ENCODE assay signal across 8 cellular contexts in the genomic region with DNA sequence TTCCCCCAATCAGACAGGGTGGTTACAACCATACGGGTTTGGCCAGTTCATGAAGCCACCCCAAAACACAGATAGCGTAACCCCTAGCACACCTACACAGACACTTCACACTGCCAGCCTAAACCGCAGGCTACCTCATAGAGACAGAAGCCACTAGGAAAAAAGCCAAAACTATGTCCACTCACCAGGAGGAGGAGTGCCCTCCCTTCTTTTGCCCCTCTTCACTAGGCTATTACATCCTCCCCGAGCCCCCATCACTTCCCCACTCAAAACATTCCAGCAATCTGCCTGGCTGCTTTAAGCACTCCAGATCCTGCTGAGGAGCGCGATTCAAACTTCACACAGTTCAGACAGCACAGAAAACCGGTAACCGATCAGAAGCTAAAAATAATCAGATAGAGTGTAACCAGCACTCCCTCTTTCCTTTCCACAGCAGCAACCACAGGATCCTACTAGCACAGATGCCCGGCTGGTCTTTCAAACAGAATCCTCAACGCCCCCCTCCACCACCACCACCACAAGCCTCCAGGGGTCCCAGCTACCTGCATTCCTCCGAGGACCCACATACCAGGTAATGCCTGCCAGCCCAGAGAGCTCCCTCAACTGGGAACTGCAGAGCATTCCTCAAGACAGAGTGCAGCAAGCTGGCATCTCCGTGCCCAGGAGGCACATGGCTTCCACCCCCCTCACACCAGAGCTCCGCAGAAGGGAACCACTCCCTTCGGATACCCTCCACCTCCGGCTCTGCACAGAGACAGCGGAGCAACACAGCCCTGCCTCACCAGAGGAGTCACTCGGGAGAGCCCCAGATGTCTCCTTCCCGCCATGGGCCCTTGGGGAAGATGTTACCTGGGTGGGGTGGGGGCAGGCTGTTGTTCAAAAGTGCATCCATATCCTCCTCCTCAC. TPM values are rescaled to one million over a fixed set of nuclear protein-coding genes. Genes with fewer than 3 reads are reported as not detected.
A peak's percentile ranks its signal among the peaks of the same experiment; 100 is the strongest.
DNase-seq lines count a peak whose midpoint lies in the region; ATAC-seq and TF ChIP-seq lines count a peak whose summit lies in the region.

No MANE protein-coding gene starts in this region.

- H3K4me3 Mint-ChIP-seq in activated CD8-positive, alpha-beta memory T cell treated with anti-CD3 and anti-CD28 coated beads, Interleukin-2, amount 10 ng/mL, durations not matched to agents 7 days and 5 days, result no peak overlapping the region

- peaks cover 44% of the 10 kb centered on the region for H3K4me1 Mint-ChIP-seq in activated CD8-positive, alpha-beta memory T cell treated with anti-CD3 and anti-CD28 coated beads, Interleukin-2, amount 10 ng/mL, durations not matched to agents 7 days and 5 days

- H3K36me3 ChIP-seq in lower lobe of right lung (peaks cover 23% of the 10 kb centered on the region), thoracic aorta (peaks cover 16% of the 10 kb centered on the region)

- ATAC-seq in activated CD8-positive, alpha-beta memory T cell treated with anti-CD3 and anti-CD28 coated beads, Interleukin-2, amount 10 ng/mL, durations not matched to agents 7 days and 5 days, result peak; percentile 14
- ATAC-seq in lower lobe of right lung (peak; percentile 0 to 2), thoracic aorta (ENCODE audit: insufficient number of reproducible peaks, low FRiP score, low read depth) (no peak)

- no peaks in the 10 kb centered on the region for H3K27me3 Mint-ChIP-seq in activated CD8-positive, alpha-beta memory T cell treated with anti-CD3 and anti-CD28 coated beads, Interleukin-2, amount 10 ng/mL, durations not matched to agents 7 days and 5 days

- CTCF ChIA-PET in activated CD8-positive, alpha-beta memory T cell treated with anti-CD3 and anti-CD28 coated beads, Interleukin-2, amount 10 ng/mL, durations not matched to agents 7 days and 5 days (lab: Charles Lee), result interaction anchor here (0.6 to 2.8 kb wide), 14 partner anchors 13 to 263 kb away, joined by 3 to 12 read pairs (median 4); a partner anchor contains a TSS

- H3K27ac Mint-ChIP-seq in activated CD8-positive, alpha-beta memory T cell treated with anti-CD3 and anti-CD28 coated beads, Interleukin-2, amount 10 ng/mL, durations not matched to agents 7 days and 5 days, result peak overlapping the region; percentile 86

- H3K27me3 ChIP-seq in lower lobe of right lung (ENCODE audit: low read depth) (no peaks in the 10 kb centered on the region), thoracic aorta (replicated peaks; ENCODE audit: insufficient read depth) (no peaks in the 10 kb centered on the region)

- H3K9me3 ChIP-seq in lower lobe of right lung (no peaks in the 10 kb centered on the region), thoracic aorta (no peaks in the 10 kb centered on the region)

- H3K9me3 Mint-ChIP-seq in activated CD8-positive, alpha-beta memory T cell treated with anti-CD3 and anti-CD28 coated beads, Interleukin-2, amount 10 ng/mL, durations not matched to agents 7 days and 5 days (ENCODE audit: low read depth), result no peaks in the 10 kb centered on the region

- intact Hi-C loops in lower lobe of right lung (cut with DNase I), result no loop called here

- H3K4me3 ChIP-seq in lower lobe of right lung (peak overlapping the region; percentile 90), thoracic aorta (peak overlapping the region; percentile 92)

- no peak for TF ChIP-seq CTCF in lower lobe of right lung (IDR thresholded peaks at IDR 0.05)
- no peak for TF ChIP-seq CTCF in thoracic aorta (IDR thresholded peaks at IDR 0.05)

- DNase-seq in activated CD8-positive, alpha-beta memory T cell treated with anti-CD3 and anti-CD28 coated beads, Interleukin-2, amount 10 ng/mL, durations not matched to agents 7 days and 5 days, result peak; percentile 67
- DNase-seq in activated CD8-positive, alpha-beta memory T cell treated with anti-CD3 and anti-CD28 coated beads, Interleukin-2, amount 50 U/mL, for 48 hours, result no peak
- DNase-seq in T-helper 22 cell (ENCODE audit: low read depth) (peak; percentile 43), dermis blood vessel endothelial cell (peak; percentile 20), lower lobe of right lung (no peak), thoracic aorta (ENCODE audit: low spot score) (no peak), GDM1 (lab: John Stamatoyannopoulos, UW) (no peak), DMS153 treated with DMSO at 0.1 percent for 48 hours (lab: John Stamatoyannopoulos, UW; ENCODE audit: unreplicated experiment) (no peak)

- H3K27ac ChIP-seq in lower lobe of right lung (peak overlapping the region; percentile 96), thoracic aorta (peak overlapping the region; percentile 91 to 93)

- H3K4me1 ChIP-seq in lower lobe of right lung, result peaks cover 36% of the 10 kb centered on the region
- peaks cover 28 to 41% of the 10 kb centered on the region in 2 donors for H3K4me1 ChIP-seq in thoracic aorta (ENCODE audit: control insufficient read depth in 1 of 2, low read depth in 2 of 2)

- H3K36me3 Mint-ChIP-seq in activated CD8-positive, alpha-beta memory T cell treated with anti-CD3 and anti-CD28 coated beads, Interleukin-2, amount 10 ng/mL, durations not matched to agents 7 days and 5 days, result peaks cover 45% of the 10 kb centered on the region

RNA-seq across cellular contexts. Expression of a gene that starts 1.5 kb away (rescaled TPM):
- 100 to 1,000 TPM; 288 to 320 TPM for total RNA-seq in activated CD8-positive, alpha-beta memory T cell treated with anti-CD3 and anti-CD28 coated beads, Interleukin-2, amount 10 ng/mL, durations not matched to agents 7 days and 5 days
- total RNA-seq in dermis blood vessel endothelial cell (213 and 302 TPM in 2 replicates), lower lobe of right lung (169 TPM), thoracic aorta (100 to 1,000 TPM; 193 to 205 TPM)

RNA-seq across cellular contexts. Expression of a gene that starts 30.1 kb away (rescaled TPM):
- total RNA-seq in activated CD8-positive, alpha-beta memory T cell treated with anti-CD3 and anti-CD28 coated beads, Interleukin-2, amount 10 ng/mL, durations not matched to agents 7 days and 5 days, result 10 to 100 TPM; 15.8 to 18.5 TPM
- not detected in 2 replicates for total RNA-seq in dermis blood vessel endothelial cell
- 3.8 TPM for total RNA-seq in lower lobe of right lung
- 1 to 10 TPM; 4.8 to 6.8 TPM for total RNA-seq in thoracic aorta

RNA-seq across cellular contexts. Expression of a gene that starts 37.6 kb away (rescaled TPM):
- 100 to 1,000 TPM in 1 of 2 experiments, 10 to 100 TPM in 1; 76.7 to 117 TPM for total RNA-seq in activated CD8-positive, alpha-beta memory T cell treated with anti-CD3 and anti-CD28 coated beads, Interleukin-2, amount 10 ng/mL, durations not matched to agents 7 days and 5 days
- total RNA-seq in dermis blood vessel endothelial cell (15.5 and 19.3 TPM in 2 replicates), lower lobe of right lung (30.2 TPM), thoracic aorta (10 to 100 TPM; 41.2 to 83.0 TPM)

RNA-seq across cellular contexts. Expression of a gene that starts 41.6 kb away (rescaled TPM):
- total RNA-seq in activated CD8-positive, alpha-beta memory T cell treated with anti-CD3 and anti-CD28 coated beads, Interleukin-2, amount 10 ng/mL, durations not matched to agents 7 days and 5 days, result 1 to 10 TPM; 1.1 to 2.0 TPM
- total RNA-seq in dermis blood vessel endothelial cell, result 0.42 and 1.5 TPM in 2 replicates
- total RNA-seq in lower lobe of right lung, result 7.2 TPM
- 1 to 10 TPM; 5.1 to 9.1 TPM for total RNA-seq in thoracic aorta

RNA-seq across cellular contexts. Expression of a gene that starts 49.8 kb away (rescaled TPM):
- 10 to 100 TPM; 29.3 to 30.0 TPM for total RNA-seq in activated CD8-positive, alpha-beta memory T cell treated with anti-CD3 and anti-CD28 coated beads, Interleukin-2, amount 10 ng/mL, durations not matched to agents 7 days and 5 days
- 13.1 and 13.6 TPM in 2 replicates for total RNA-seq in dermis blood vessel endothelial cell
- total RNA-seq in lower lobe of right lung, result 27.6 TPM
- total RNA-seq in thoracic aorta, result 10 to 100 TPM; 36.2 to 68.6 TPM

Comparison
In these comparisons a context has a peak if more than half of its experiments do, and no peak if none do; other contexts are left out.
1. DNase-seq: peak in activated CD8-positive, alpha-beta memory T cell treated with anti-CD3 and anti-CD28 coated beads, Interleukin-2, amount 10 ng/mL, durations not matched to agents 7 days and 5 days (single experiment), T-helper 22 cell (single experiment) and dermis blood vessel endothelial cell (single experiment); none in activated CD8-positive, alpha-beta memory T cell treated with anti-CD3 and anti-CD28 coated beads, Interleukin-2, amount 50 U/mL, for 48 hours (single experiment), lower lobe of right lung (single experiment), thoracic aorta (single experiment), GDM1 (single experiment) and DMS153 treated with DMSO at 0.1 percent for 48 hours (single experiment).